Comparison of ENCODE assay signal across 25 cellular contexts in genomic region chr9:101574773-101575333, GRCh38. TPM values are rescaled to one million over a fixed set of nuclear protein-coding genes. Genes with fewer than 3 reads are reported as not detected.
"Had no signal": no experiment of that assay in that cellular context is flagged by ENCODE, and none has a peak within 500 bp of the region (broad histone marks: within the 10 kb centered on the region; RNA-seq: fewer than 3 reads in every experiment).

No MANE protein-coding gene starts in this region.

- H3K9me3 ChIP-seq: adrenal gland, esophagus muscularis mucosa, prostate gland, right atrium auricular region, tibial artery had no signal

- DNase-seq: activated CD8-positive, alpha-beta T cell treated with anti-CD3 and anti-CD28 coated beads for 36 hours; activated effector memory CD4-positive, alpha-beta T cell treated with anti-CD3 and anti-CD28 coated beads, Interleukin-2, amount 50 U/mL, for 16 hours; activated T-cell treated with anti-CD3 and anti-CD28 coated beads, Interleukin-2, amount 50 U/mL, for 4 hours; adrenal gland; cerebellar nuclear complex; effector CD4-positive, alpha-beta T cell; foreskin keratinocyte; glutamatergic neuron; midbrain; stimulated activated naive CD8-positive, alpha-beta T cell treated with anti-CD3 and anti-CD28 coated beads, Interleukin-15, Interleukin-2, amounts not matched to agents 100 U/mL and 50 U/mL, for 24 hours; substantia nigra; tibial artery had no signal

- H3K27ac ChIP-seq: adrenal gland, esophagus muscularis mucosa, foreskin keratinocyte, neural progenitor cell, prostate gland, right atrium auricular region, tibial artery had no signal

- H2AFZ ChIP-seq: neural progenitor cell had no signal

- ATAC-seq: activated CD8-positive, alpha-beta T cell treated with anti-CD3 and anti-CD28 coated beads for 36 hours; activated T-cell treated with anti-CD3 and anti-CD28 coated beads, Interleukin-2, amount 50 U/mL, for 4 hours; foreskin keratinocyte; stimulated activated naive CD8-positive, alpha-beta T cell treated with anti-CD3 and anti-CD28 coated beads, Interleukin-15, Interleukin-2, amounts not matched to agents 100 U/mL and 50 U/mL, for 24 hours had no signal

- H3K9ac ChIP-seq: neural progenitor cell had no signal

- H3K36me3 ChIP-seq: adrenal gland, neural progenitor cell, prostate gland, right atrium auricular region had no signal

- FAIRE-seq: bronchial epithelial cell, keratinocyte, TTC549, urothelium cell line had no signal

- H3K4me1 ChIP-seq: adrenal gland, esophagus muscularis mucosa, foreskin keratinocyte, prostate gland, tibial artery had no signal

- H3K27me3 ChIP-seq: adrenal gland, esophagus muscularis mucosa, foreskin keratinocyte, neural progenitor cell, right atrium auricular region, tibial artery had no signal

- H3K4me2 ChIP-seq: neural progenitor cell had no signal

- H3K4me3 ChIP-seq: adrenal gland, esophagus muscularis mucosa, neural progenitor cell, prostate gland, right atrium auricular region, tibial artery had no signal

RNA-seq across cellular contexts. Expression of gene PPP3R2, which starts 19.9 kb away (rescaled TPM):
- total RNA-seq: activated CD8-positive, alpha-beta T cell treated with anti-CD3 and anti-CD28 coated beads for 36 hours; activated naive CD4-positive, alpha-beta T cell treated with anti-CD3 and anti-CD28 coated beads, Interleukin-2, amount 50 U/mL, for 72 hours; activated T-cell treated with anti-CD3 and anti-CD28 coated beads, Interleukin-2, amount 50 U/mL, for 4 hours; adrenal gland; bronchial epithelial cell; foreskin keratinocyte; lung microvascular endothelial cell; myocyte; osteoblast; right atrium auricular region; skeletal muscle tissue had no signal
- polyA plus RNA-seq: adrenal gland, foreskin keratinocyte, keratinocyte had no signal
